Comparison of ENCODE assay signal across 31 cellular contexts in the genomic region with DNA sequence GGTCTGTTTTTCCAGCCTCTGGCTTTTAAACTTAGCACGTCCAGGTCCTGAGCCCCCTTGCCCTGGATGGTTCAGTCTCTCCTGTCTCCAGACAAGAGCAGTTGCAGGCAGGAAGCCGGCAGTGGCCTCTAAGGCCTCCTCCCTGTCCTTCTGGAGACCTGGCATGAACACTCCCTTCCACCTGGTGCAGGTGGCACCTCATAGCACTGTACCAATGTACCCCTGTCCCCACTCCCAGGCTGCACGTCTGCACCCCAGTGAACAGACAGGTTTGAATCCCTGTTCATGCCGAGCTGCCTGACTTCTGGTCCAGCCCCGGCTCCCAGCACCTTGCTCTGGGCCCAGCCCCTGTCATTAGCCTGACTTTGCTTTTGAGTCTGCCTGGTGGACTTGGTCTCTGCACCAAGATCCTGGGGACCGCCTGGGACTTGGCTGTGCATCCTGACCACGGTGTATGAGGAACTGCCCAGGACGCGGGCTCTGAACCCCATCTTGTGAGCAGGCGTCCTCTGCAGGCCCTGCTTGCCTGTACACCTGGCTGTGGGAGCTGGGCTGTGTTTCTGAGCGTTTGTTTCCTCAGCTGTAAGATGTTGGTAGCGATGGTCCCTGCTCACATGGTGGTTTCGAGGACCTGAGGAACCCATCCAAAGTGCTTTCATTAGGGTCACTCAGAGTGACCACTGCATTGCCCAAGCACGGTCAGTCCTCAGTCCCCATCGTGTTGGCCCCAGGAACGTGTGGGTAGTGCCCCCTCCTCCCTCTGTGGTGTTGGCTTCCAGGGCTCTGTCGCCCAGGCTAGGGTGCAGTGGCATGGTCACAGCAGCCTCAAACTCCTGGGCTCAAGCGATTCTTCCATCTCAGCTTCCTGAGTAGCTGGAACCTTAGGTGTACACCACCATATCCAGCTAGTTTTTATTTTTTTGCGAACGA.
"Had no signal": no experiment of that assay in that cellular context is flagged by ENCODE, and none has a peak within 500 bp of the region (broad histone marks: within the 10 kb centered on the region; RNA-seq: fewer than 3 reads in every experiment).

No MANE protein-coding gene starts in this region.

- DNase-seq: activated CD4-positive, alpha-beta T cell treated with anti-CD3 and anti-CD28 coated beads for 48 hours; activated CD4-positive, alpha-beta T cell treated with anti-CD3 and anti-CD28 coated beads, Interleukin-2, amount 50 U/mL, for 48 hours; activated CD4-positive, CD25-positive, alpha-beta regulatory T cell; activated CD8-positive, alpha-beta memory T cell treated with anti-CD3 and anti-CD28 coated beads, Interleukin-2, amount 50 U/mL, for 4 hours; activated gamma-delta T cell treated with Interleukin-2 at 50 U/mL for 16 hours; activated naive CD4-positive, alpha-beta T cell treated with anti-CD3 and anti-CD28 coated beads, Interleukin-2, amount 50 U/mL, for 16 hours; activated T-cell treated with anti-CD3 and anti-CD28 coated beads, Interleukin-2, amount 50 U/mL, for 1 hour; amniotic stem cell; cerebellar nuclear complex; colonic mucosa; effector CD8-positive, alpha-beta T cell; esophagus squamous epithelium; foreskin melanocyte; left colon; mammary epithelial cell; naive B cell; occipital lobe; right cardiac atrium; stimulated activated CD4-positive, alpha-beta T cell treated with anti-CD3 and anti-CD28 coated beads, Interleukin-1b, Interleukin-23, amount 100 ng/mL, for 48 hours; stimulated activated CD4-positive, alpha-beta T cell treated with anti-CD3 and anti-CD28 coated beads, Interleukin-4, amount 100 ng/mL, for 4 hours; stimulated activated CD8-positive, alpha-beta memory T cell treated with anti-CD3 and anti-CD28 coated beads, Interleukin-4, amount 100 ng/mL, for 48 hours; stimulated activated naive B cell treated with anti-CD40 and anti-IgM and Interleukin-4, amounts not matched to agents 10 μg/mL and 1 μg/mL and 100 μg/mL, for 72 hours; stomach; thyroid gland; upper lobe of left lung had no signal

- H3K27ac ChIP-seq: colonic mucosa, epithelial cell of prostate, esophagus squamous epithelium, stomach, thyroid gland, upper lobe of left lung had no signal

- H3K36me3 Mint-ChIP-seq: mesothelial cell of epicardium; stimulated activated naive B cell treated with anti-CD40 and anti-IgM and Interleukin-4, amounts not matched to agents 10 μg/mL and 1 μg/mL and 100 μg/mL, for 72 hours had no signal

- H3K9me3 ChIP-seq: colonic mucosa, esophagus squamous epithelium, stomach, thyroid gland, upper lobe of left lung had no signal

- H3K4me1 ChIP-seq: colonic mucosa, esophagus squamous epithelium, stomach, thyroid gland, upper lobe of left lung had no signal

- H3K27ac Mint-ChIP-seq: activated T-helper 1 cell treated with anti-CD3 and anti-CD28 coated beads, Interleukin-12 subunit alpha, Interleukin-12 subunit beta, Interleukin-2, Interleukin-4 antibody, amounts not matched to agents 30 ng/mL and 10 ng/mL and 1 ng/mL, durations not matched to agents 14 hours and 24 hours and 36 hours; mesothelial cell of epicardium; naive B cell; stimulated activated naive B cell treated with anti-CD40 and anti-IgM and Interleukin-4, amounts not matched to agents 10 μg/mL and 1 μg/mL and 100 μg/mL, for 72 hours had no signal

- H3K4me3 ChIP-seq: colonic mucosa, esophagus squamous epithelium, stomach, thyroid gland, upper lobe of left lung had no signal

- H3K9me3 Mint-ChIP-seq: activated T-helper 1 cell treated with anti-CD3 and anti-CD28 coated beads, Interleukin-12 subunit alpha, Interleukin-12 subunit beta, Interleukin-2, Interleukin-4 antibody, amounts not matched to agents 30 ng/mL and 10 ng/mL and 1 ng/mL, durations not matched to agents 14 hours and 24 hours and 36 hours; mesothelial cell of epicardium had no signal

- H3K4me3 Mint-ChIP-seq: activated T-helper 1 cell treated with anti-CD3 and anti-CD28 coated beads, Interleukin-12 subunit alpha, Interleukin-12 subunit beta, Interleukin-2, Interleukin-4 antibody, amounts not matched to agents 30 ng/mL and 10 ng/mL and 1 ng/mL, durations not matched to agents 14 hours and 24 hours and 36 hours; mesothelial cell of epicardium; naive B cell; neural crest cell; stimulated activated naive B cell treated with anti-CD40 and anti-IgM and Interleukin-4, amounts not matched to agents 10 μg/mL and 1 μg/mL and 100 μg/mL, for 72 hours had no signal

- H3K4me1 Mint-ChIP-seq: mesothelial cell of epicardium; neural crest cell; stimulated activated naive B cell treated with anti-CD40 and anti-IgM and Interleukin-4, amounts not matched to agents 10 μg/mL and 1 μg/mL and 100 μg/mL, for 72 hours had no signal

- H3K36me3 ChIP-seq: colonic mucosa, esophagus squamous epithelium, stomach, thyroid gland, upper lobe of left lung had no signal

- H3K27me3 ChIP-seq: colonic mucosa, stomach, thyroid gland, upper lobe of left lung had no signal

- FAIRE-seq: endometrium, keratinocyte had no signal

- ATAC-seq: left colon; right cardiac atrium; stimulated activated naive B cell treated with anti-CD40 and anti-IgM and Interleukin-4, amounts not matched to agents 10 μg/mL and 1 μg/mL and 100 μg/mL, for 72 hours had no signal
